In the genomic region with DNA sequence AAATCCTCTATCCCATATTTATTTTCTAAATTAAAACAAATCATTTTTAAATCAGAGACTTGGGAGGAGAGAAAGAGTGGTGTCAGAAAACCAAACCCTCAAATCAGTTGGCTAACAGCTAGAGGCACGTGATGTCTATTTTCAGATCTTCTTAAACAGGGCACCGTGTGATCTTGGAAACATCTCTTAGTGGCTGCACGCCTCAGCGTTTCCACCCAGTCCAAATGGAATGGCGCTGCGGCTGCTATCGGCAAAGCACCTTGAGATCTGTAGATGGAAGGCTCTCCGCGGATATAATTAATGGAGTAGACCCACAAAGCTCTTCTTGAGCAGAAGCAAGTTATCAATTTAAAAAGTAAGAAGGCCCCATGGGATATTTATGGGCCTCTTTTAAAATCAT, we compare ENCODE assay signal across 14 cellular contexts.
"Had no signal": no experiment of that assay in that cellular context is flagged by ENCODE, and none has a peak within 500 bp of the region (broad histone marks: within the 10 kb centered on the region; RNA-seq: fewer than 3 reads in every experiment).

No MANE protein-coding gene starts in this region.

- H3K9me3 Mint-ChIP-seq: activated CD4-positive, alpha-beta T cell treated with anti-CD3 and anti-CD28 coated beads, Interleukin-2, amount 10 ng/mL, durations not matched to agents 7 days and 5 days; activated naive CD8-positive, alpha-beta T cell treated with anti-CD3 and anti-CD28 coated beads for 36 hours; stimulated activated naive B cell treated with anti-CD40 and anti-IgM and Interleukin-4, amounts not matched to agents 10 μg/mL and 1 μg/mL and 100 μg/mL, for 72 hours; T-helper 2 cell treated with Interferon-gamma antibody and Interleukin-4, amounts not matched to agents 5 μg/mL and 100 μg/mL, for 36 hours had no signal

- DNase-seq: activated CD4-positive, alpha-beta T cell treated with anti-CD3 and anti-CD28 coated beads, Interleukin-2, amount 10 ng/mL, durations not matched to agents 7 days and 5 days; activated CD4-positive, CD25-positive, alpha-beta regulatory T cell; activated CD8-positive, alpha-beta memory T cell treated with anti-CD3 and anti-CD28 coated beads for 24 hours; activated naive CD8-positive, alpha-beta T cell treated with anti-CD3 and anti-CD28 coated beads for 36 hours; amygdala; effector memory CD4-positive, alpha-beta T cell; islet precursor cell; naive thymus-derived CD4-positive, alpha-beta T cell; stimulated activated CD4-positive, alpha-beta T cell treated with anti-CD3 and anti-CD28 coated beads, Interleukin-15, amount 100 ng/mL, for 24 hours; stimulated activated CD4-positive, alpha-beta T cell treated with anti-CD3 and anti-CD28 coated beads, Interleukin-4, amount 100 ng/mL, for 1 hour; stimulated activated naive B cell treated with anti-CD40 and anti-IgM and Interleukin-4, amounts not matched to agents 10 μg/mL and 1 μg/mL and 100 μg/mL, for 72 hours; SW 1271 had no signal

- ATAC-seq: naive thymus-derived CD4-positive, alpha-beta T cell; stimulated activated naive B cell treated with anti-CD40 and anti-IgM and Interleukin-4, amounts not matched to agents 10 μg/mL and 1 μg/mL and 100 μg/mL, for 72 hours had no signal

- H3K9me3 ChIP-seq: upper lobe of left lung had no signal

- H3K27me3 Mint-ChIP-seq: activated CD4-positive, alpha-beta T cell treated with anti-CD3 and anti-CD28 coated beads, Interleukin-2, amount 10 ng/mL, durations not matched to agents 7 days and 5 days; activated naive CD8-positive, alpha-beta T cell treated with anti-CD3 and anti-CD28 coated beads for 36 hours; stimulated activated naive B cell treated with anti-CD40 and anti-IgM and Interleukin-4, amounts not matched to agents 10 μg/mL and 1 μg/mL and 100 μg/mL, for 72 hours had no signal

- H3K4me3 ChIP-seq: upper lobe of left lung had no signal

- H3K4me3 Mint-ChIP-seq: activated CD4-positive, alpha-beta T cell treated with anti-CD3 and anti-CD28 coated beads, Interleukin-2, amount 10 ng/mL, durations not matched to agents 7 days and 5 days; activated naive CD8-positive, alpha-beta T cell treated with anti-CD3 and anti-CD28 coated beads for 36 hours; naive thymus-derived CD4-positive, alpha-beta T cell; stimulated activated naive B cell treated with anti-CD40 and anti-IgM and Interleukin-4, amounts not matched to agents 10 μg/mL and 1 μg/mL and 100 μg/mL, for 72 hours; T-helper 2 cell treated with Interferon-gamma antibody and Interleukin-4, amounts not matched to agents 5 μg/mL and 100 μg/mL, for 36 hours had no signal

- H3K27ac Mint-ChIP-seq: activated CD4-positive, alpha-beta T cell treated with anti-CD3 and anti-CD28 coated beads, Interleukin-2, amount 10 ng/mL, durations not matched to agents 7 days and 5 days; activated naive CD8-positive, alpha-beta T cell treated with anti-CD3 and anti-CD28 coated beads for 36 hours; naive thymus-derived CD4-positive, alpha-beta T cell; stimulated activated naive B cell treated with anti-CD40 and anti-IgM and Interleukin-4, amounts not matched to agents 10 μg/mL and 1 μg/mL and 100 μg/mL, for 72 hours; T-helper 2 cell treated with Interferon-gamma antibody and Interleukin-4, amounts not matched to agents 5 μg/mL and 100 μg/mL, for 36 hours had no signal

- H3K36me3 Mint-ChIP-seq: activated naive CD8-positive, alpha-beta T cell treated with anti-CD3 and anti-CD28 coated beads for 36 hours had no signal

- H3K27me3 ChIP-seq: upper lobe of left lung had no signal

- H3K4me1 Mint-ChIP-seq: activated CD4-positive, alpha-beta T cell treated with anti-CD3 and anti-CD28 coated beads, Interleukin-2, amount 10 ng/mL, durations not matched to agents 7 days and 5 days; activated naive CD8-positive, alpha-beta T cell treated with anti-CD3 and anti-CD28 coated beads for 36 hours had no signal
